2 cellular contexts compared by ENCODE assay signal in genomic region chr13:80684525-80685017, GRCh38.
TF ChIP-seq lines count a peak whose summit lies in the region.

No MANE protein-coding gene starts in this region.

TF ChIP-seq in GM23338, 12 proteins besides CTCF, POLR2A, EP300 and RAD21:
- no peak for TF ChIP-seq ZNF114 (CRISPR knock-in tag; IDR thresholded peaks at IDR 0.05)
- no peak for TF ChIP-seq NANOG (IDR thresholded peaks at IDR 0.05; ENCODE audit: borderline replicate concordance)
- no peak for TF ChIP-seq EZH2phosphoT487 (IDR thresholded peaks at IDR 0.05; ENCODE audit: unreplicated experiment)
- no peak for TF ChIP-seq POLR2AphosphoS5 (IDR thresholded peaks at IDR 0.05; ENCODE audit: low read depth)
- no peak for TF ChIP-seq CREB1 (CRISPR knock-in tag; IDR thresholded peaks at IDR 0.05; ENCODE audit: low read depth)
- no peak for TF ChIP-seq EZH2 (IDR thresholded peaks at IDR 0.05; ENCODE audit: low read depth, unreplicated experiment)

TF ChIP-seq in K562, 482 proteins besides CTCF, POLR2A, EP300 and RAD21:
- TF ChIP-seq MTA3 (IDR thresholded peaks at IDR 0.05; ENCODE audit: borderline replicate concordance) (no peak), ZBTB40 (IDR thresholded peaks at IDR 0.05) (no peak), ZBTB40 (CRISPR knock-in tag; IDR thresholded peaks at IDR 0.05) (no peak), MED1 (CRISPR knock-in tag; IDR thresholded peaks at IDR 0.05; ENCODE audit: borderline replicate concordance) (peak; percentile 90; the same call in 1 of the 2 replicates), MIER1 (IDR thresholded peaks at IDR 0.05; ENCODE audit: low read depth) (no peak), NR1H2 (CRISPR knock-in tag; IDR thresholded peaks at IDR 0.05) (no peak), ZNF639 (CRISPR knock-in tag; conservative IDR thresholded peaks at IDR 0.05 in 1 of 2, IDR thresholded peaks at IDR 0.05 in 1 of 2) (0 out of 4 replicates have a peak, but pooled peaks of 1 of the 2 experiments have one; percentile 24), ZNF592 (IDR thresholded peaks at IDR 0.05) (no peak), CBX3 (IDR thresholded peaks at IDR 0.05; ENCODE audit: borderline replicate concordance in 1 of 2, low read length in 2 of 2) (no peak), MAFF (IDR thresholded peaks at IDR 0.05; ENCODE audit: low read length) (0 out of 2 replicates have a peak, but pooled peaks have one; percentile 3), MLLT1 (IDR thresholded peaks at IDR 0.05) (peak in 1 of 2 experiments; percentile 29; a peak in 1 of 4 replicates), ZNF696 (CRISPR knock-in tag; conservative IDR thresholded peaks at IDR 0.05) (no peak), ZNF23 (CRISPR knock-in tag; IDR thresholded peaks at IDR 0.05) (no peak), BCLAF1 (IDR thresholded peaks at IDR 0.05; ENCODE audit: borderline replicate concordance in 1 of 2, control insufficient read depth in 1 of 2, low read depth in 2 of 2, low read length in 1 of 2) (no peak), ZNF778 (CRISPR knock-in tag; IDR thresholded peaks at IDR 0.05) (0 out of 2 replicates have a peak, but pooled peaks have one; percentile 85), ELF4 (CRISPR knock-in tag; IDR thresholded peaks at IDR 0.05) (peak; percentile 94), ELF2 (CRISPR knock-in tag; IDR thresholded peaks at IDR 0.05) (0 out of 2 replicates have a peak, but pooled peaks have one; percentile 36), SREBF1 (IDR thresholded peaks at IDR 0.05; ENCODE audit: borderline replicate concordance, low read depth, low read length) (no peak), ZNF551 (CRISPR knock-in tag; IDR thresholded peaks at IDR 0.05) (no peak), OTX1 (CRISPR knock-in tag; IDR thresholded peaks at IDR 0.05) (peak; percentile 95), MTF1 (CRISPR knock-in tag; IDR thresholded peaks at IDR 0.05; ENCODE audit: borderline replicate concordance) (no peak), NFATC3 (IDR thresholded peaks at IDR 0.05) (no peak), TCF15 (CRISPR knock-in tag; IDR thresholded peaks at IDR 0.05) (0 out of 2 replicates have a peak, but pooled peaks have one; percentile 22), NFIX (CRISPR knock-in tag; IDR thresholded peaks at IDR 0.05; ENCODE audit: low read depth) (0 out of 2 replicates have a peak, but pooled peaks have one; percentile 1), ZNF445 (CRISPR knock-in tag; IDR thresholded peaks at IDR 0.05; ENCODE audit: low read depth) (no peak), JUNB (CRISPR knock-in tag; conservative IDR thresholded peaks at IDR 0.05) (0 out of 2 replicates have a peak, but pooled peaks have one; percentile 25), KLF10 (CRISPR knock-in tag; IDR thresholded peaks at IDR 0.05) (0 out of 2 replicates have a peak, but pooled peaks have one; percentile 28)
